In the genomic region with DNA sequence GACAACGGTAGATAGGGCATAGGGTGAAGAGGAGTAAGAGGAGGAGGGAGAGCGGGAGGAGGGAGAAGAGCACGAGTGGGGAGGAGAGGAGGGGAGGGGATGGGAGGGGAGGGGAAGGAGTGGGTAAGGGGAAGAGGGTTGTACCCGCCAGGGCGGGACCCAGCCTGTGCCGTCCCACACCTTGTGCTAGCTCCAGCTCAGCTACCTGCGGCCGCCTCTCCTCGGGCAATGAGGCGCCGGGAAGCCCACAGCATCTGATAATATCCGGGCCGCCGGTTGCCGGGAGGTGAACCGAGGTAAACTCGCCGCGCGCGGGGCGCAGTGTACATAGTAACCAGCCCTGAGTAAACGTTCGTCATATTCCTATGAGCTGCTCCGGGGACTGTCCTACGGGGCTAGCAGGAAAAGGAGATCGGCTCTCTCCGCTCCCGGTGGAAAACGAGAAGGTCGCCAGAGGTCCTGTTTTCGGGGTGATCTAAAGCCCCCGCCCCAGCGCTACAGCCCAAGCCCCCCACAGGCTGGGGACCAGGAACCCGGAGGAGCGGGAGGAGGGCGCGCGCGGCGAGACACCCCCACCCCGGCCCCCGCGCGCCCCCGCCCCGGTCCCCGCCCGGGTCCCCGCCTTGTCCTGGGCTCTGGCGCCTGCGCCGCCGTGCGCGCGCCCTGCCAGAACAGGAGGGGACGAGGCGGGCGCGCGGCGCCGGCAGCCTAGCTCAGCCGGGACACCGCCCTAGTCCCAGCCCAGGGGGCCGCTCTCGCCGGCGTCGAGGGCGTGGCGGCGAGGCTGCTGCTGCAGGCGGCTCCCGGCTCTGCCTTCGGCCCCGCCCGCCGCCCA, we compare ENCODE assay signal across 1 cellular context.
TF ChIP-seq lines count a peak whose summit lies in the region.

TSS of gene RCAN3 (plus strand) at position 669 of the 835 bp plus-strand sequence. CDS start 11,537 bp downstream, outside the sequence.

TF ChIP-seq in K562, 482 proteins besides CTCF, POLR2A, EP300 and RAD21 (continued from another document and continues in another):
- no peak for TF ChIP-seq ZBTB34 (CRISPR knock-in tag; IDR thresholded peaks at IDR 0.05)
- TF ChIP-seq E2F5 (CRISPR knock-in tag; IDR thresholded peaks at IDR 0.05), result no peak
- TF ChIP-seq ZNF280B (CRISPR knock-in tag; IDR thresholded peaks at IDR 0.05), result no peak
- no peak for TF ChIP-seq FOXP4 (CRISPR knock-in tag; IDR thresholded peaks at IDR 0.05; ENCODE audit: borderline replicate concordance)
- TF ChIP-seq U2AF2 (optimal IDR thresholded peaks at IDR 0.05; ENCODE audit: low read depth, low read length), result no peak
- no peak for TF ChIP-seq NCOA6 (IDR thresholded peaks at IDR 0.05)
- TF ChIP-seq, protein P1, sequence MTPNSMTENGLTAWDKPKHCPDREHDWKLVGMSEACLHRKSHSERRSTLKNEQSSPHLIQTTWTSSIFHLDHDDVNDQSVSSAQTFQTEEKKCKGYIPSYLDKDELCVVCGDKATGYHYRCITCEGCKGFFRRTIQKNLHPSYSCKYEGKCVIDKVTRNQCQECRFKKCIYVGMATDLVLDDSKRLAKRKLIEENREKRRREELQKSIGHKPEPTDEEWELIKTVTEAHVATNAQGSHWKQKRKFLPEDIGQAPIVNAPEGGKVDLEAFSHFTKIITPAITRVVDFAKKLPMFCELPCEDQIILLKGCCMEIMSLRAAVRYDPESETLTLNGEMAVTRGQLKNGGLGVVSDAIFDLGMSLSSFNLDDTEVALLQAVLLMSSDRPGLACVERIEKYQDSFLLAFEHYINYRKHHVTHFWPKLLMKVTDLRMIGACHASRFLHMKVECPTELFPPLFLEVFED (CRISPR knock-in tag; conservative IDR thresholded peaks at IDR 0.05), result no peak
- TF ChIP-seq SIN3A (IDR thresholded peaks at IDR 0.05; ENCODE audit: borderline replicate concordance in 2 of 2, control insufficient read depth in 1 of 2, low read depth in 2 of 2, low read length in 2 of 2), result peak in 1 of 2 experiments; percentile 69; a peak in 1 of 4 replicates
- TF ChIP-seq ZNF780A (CRISPR knock-in tag; IDR thresholded peaks at IDR 0.05), result no peak
- TF ChIP-seq, protein P2, sequence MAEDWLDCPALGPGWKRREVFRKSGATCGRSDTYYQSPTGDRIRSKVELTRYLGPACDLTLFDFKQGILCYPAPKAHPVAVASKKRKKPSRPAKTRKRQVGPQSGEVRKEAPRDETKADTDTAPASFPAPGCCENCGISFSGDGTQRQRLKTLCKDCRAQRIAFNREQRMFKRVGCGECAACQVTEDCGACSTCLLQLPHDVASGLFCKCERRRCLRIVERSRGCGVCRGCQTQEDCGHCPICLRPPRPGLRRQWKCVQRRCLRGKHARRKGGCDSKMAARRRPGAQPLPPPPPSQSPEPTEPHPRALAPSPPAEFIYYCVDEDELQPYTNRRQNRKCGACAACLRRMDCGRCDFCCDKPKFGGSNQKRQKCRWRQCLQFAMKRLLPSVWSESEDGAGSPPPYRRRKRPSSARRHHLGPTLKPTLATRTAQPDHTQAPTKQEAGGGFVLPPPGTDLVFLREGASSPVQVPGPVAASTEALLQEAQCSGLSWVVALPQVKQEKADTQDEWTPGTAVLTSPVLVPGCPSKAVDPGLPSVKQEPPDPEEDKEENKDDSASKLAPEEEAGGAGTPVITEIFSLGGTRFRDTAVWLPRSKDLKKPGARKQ (CRISPR knock-in tag; IDR thresholded peaks at IDR 0.05), result no peak
- no peak for TF ChIP-seq STAT5A (IDR thresholded peaks at IDR 0.05; ENCODE audit: borderline replicate concordance, low read length)
- peak; percentile 11 for TF ChIP-seq POLR2B (IDR thresholded peaks at IDR 0.05; ENCODE audit: low read depth, partially characterized antibody)
- TF ChIP-seq NBN (IDR thresholded peaks at IDR 0.05; ENCODE audit: low read depth), result no peak
- no peak for TF ChIP-seq POU5F1 (IDR thresholded peaks at IDR 0.05; ENCODE audit: borderline replicate concordance, low read depth, low read length, partially characterized antibody)
- TF ChIP-seq ZNF24 (IDR thresholded peaks at IDR 0.05), result no peak
- TF ChIP-seq ZKSCAN8 (CRISPR knock-in tag; IDR thresholded peaks at IDR 0.05), result no peak
- no peak for TF ChIP-seq HNRNPH1 (optimal IDR thresholded peaks at IDR 0.05; ENCODE audit: low read depth, low read length)
- no peak for TF ChIP-seq FOS (IDR thresholded peaks at IDR 0.05; ENCODE audit: extremely low read depth, insufficient read length)
- TF ChIP-seq BCL6 (CRISPR knock-in tag; IDR thresholded peaks at IDR 0.05), result no peak
- TF ChIP-seq CBFB (CRISPR knock-in tag; IDR thresholded peaks at IDR 0.05), result no peak
- TF ChIP-seq C11orf30 (IDR thresholded peaks at IDR 0.05; ENCODE audit: low read depth), result no peak
- TF ChIP-seq, protein P3, sequence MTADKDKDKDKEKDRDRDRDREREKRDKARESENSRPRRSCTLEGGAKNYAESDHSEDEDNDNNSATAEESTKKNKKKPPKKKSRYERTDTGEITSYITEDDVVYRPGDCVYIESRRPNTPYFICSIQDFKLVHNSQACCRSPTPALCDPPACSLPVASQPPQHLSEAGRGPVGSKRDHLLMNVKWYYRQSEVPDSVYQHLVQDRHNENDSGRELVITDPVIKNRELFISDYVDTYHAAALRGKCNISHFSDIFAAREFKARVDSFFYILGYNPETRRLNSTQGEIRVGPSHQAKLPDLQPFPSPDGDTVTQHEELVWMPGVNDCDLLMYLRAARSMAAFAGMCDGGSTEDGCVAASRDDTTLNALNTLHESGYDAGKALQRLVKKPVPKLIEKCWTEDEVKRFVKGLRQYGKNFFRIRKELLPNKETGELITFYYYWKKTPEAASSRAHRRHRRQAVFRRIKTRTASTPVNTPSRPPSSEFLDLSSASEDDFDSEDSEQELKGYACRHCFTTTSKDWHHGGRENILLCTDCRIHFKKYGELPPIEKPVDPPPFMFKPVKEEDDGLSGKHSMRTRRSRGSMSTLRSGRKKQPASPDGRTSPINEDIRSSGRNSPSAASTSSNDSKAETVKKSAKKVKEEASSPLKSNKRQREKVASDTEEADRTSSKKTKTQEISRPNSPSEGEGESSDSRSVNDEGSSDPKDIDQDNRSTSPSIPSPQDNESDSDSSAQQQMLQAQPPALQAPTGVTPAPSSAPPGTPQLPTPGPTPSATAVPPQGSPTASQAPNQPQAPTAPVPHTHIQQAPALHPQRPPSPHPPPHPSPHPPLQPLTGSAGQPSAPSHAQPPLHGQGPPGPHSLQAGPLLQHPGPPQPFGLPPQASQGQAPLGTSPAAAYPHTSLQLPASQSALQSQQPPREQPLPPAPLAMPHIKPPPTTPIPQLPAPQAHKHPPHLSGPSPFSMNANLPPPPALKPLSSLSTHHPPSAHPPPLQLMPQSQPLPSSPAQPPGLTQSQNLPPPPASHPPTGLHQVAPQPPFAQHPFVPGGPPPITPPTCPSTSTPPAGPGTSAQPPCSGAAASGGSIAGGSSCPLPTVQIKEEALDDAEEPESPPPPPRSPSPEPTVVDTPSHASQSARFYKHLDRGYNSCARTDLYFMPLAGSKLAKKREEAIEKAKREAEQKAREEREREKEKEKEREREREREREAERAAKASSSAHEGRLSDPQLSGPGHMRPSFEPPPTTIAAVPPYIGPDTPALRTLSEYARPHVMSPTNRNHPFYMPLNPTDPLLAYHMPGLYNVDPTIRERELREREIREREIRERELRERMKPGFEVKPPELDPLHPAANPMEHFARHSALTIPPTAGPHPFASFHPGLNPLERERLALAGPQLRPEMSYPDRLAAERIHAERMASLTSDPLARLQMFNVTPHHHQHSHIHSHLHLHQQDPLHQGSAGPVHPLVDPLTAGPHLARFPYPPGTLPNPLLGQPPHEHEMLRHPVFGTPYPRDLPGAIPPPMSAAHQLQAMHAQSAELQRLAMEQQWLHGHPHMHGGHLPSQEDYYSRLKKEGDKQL (CRISPR knock-in tag; IDR thresholded peaks at IDR 0.05; ENCODE audit: borderline replicate concordance), result no peak
- TF ChIP-seq TAF15 (IDR thresholded peaks at IDR 0.05; ENCODE audit: low read depth, low read length), result no peak
- no peak; a peak in 1 of 4 replicates for TF ChIP-seq TRIM24 (IDR thresholded peaks at IDR 0.05)
- TF ChIP-seq EHMT2 (IDR thresholded peaks at IDR 0.05), result no peak
- TF ChIP-seq, protein P4, sequence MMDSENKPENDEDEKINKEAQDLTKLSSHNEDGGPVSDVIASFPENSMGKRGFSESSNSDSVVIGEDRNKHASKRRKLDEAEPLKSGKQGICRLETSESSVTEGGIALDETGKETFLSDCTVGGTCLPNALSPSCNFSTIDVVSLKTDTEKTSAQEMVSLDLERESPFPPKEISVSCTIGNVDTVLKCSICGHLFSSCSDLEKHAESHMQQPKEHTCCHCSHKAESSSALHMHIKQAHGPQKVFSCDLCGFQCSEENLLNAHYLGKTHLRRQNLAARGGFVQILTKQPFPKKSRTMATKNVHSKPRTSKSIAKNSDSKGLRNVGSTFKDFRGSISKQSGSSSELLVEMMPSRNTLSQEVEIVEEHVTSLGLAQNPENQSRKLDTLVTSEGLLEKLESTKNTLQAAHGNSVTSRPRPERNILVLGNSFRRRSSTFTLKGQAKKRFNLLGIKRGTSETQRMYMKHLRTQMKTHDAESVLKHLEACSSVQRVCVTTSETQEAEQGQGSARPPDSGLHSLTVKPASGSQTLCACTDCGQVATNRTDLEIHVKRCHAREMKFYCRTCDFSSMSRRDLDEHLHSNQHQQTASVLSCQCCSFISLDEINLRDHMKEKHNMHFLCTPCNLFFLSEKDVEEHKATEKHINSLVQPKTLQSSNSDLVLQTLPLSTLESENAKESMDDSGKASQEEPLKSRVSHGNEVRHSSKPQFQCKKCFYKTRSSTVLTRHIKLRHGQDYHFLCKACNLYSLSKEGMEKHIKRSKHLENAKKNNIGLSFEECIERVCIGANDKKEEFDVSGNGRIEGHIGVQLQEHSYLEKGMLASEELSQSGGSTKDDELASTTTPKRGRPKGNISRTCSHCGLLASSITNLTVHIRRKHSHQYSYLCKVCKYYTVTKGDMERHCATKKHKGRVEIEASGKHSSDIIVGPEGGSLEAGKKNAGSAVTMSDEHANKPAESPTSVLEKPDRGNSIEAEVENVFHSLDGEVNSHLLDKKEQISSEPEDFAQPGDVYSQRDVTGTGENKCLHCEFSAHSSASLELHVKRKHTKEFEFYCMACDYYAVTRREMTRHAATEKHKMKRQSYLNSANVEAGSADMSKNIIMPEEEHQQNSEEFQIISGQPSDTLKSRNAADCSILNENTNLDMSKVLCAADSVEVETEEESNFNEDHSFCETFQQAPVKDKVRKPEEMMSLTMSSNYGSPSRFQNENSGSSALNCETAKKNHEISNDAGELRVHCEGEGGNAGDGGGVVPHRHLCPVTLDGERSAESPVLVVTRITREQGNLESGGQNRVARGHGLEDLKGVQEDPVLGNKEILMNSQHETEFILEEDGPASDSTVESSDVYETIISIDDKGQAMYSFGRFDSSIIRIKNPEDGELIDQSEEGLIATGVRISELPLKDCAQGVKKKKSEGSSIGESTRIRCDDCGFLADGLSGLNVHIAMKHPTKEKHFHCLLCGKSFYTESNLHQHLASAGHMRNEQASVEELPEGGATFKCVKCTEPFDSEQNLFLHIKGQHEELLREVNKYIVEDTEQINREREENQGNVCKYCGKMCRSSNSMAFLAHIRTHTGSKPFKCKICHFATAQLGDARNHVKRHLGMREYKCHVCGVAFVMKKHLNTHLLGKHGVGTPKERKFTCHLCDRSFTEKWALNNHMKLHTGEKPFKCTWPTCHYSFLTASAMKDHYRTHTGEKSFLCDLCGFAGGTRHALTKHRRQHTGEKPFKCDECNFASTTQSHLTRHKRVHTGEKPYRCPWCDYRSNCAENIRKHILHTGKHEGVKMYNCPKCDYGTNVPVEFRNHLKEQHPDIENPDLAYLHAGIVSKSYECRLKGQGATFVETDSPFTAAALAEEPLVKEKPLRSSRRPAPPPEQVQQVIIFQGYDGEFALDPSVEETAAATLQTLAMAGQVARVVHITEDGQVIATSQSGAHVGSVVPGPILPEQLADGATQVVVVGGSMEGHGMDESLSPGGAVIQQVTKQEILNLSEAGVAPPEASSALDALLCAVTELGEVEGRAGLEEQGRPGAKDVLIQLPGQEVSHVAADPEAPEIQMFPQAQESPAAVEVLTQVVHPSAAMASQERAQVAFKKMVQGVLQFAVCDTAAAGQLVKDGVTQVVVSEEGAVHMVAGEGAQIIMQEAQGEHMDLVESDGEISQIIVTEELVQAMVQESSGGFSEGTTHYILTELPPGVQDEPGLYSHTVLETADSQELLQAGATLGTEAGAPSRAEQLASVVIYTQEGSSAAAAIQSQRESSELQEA (IDR thresholded peaks at IDR 0.05; ENCODE audit: low read depth), result no peak
- no peak for TF ChIP-seq RBM14 (IDR thresholded peaks at IDR 0.05; ENCODE audit: borderline replicate concordance, insufficient read depth, low read depth, low read length)
- TF ChIP-seq ZNF282 (CRISPR knock-in tag; IDR thresholded peaks at IDR 0.05), result no peak
- TF ChIP-seq XRCC5 (IDR thresholded peaks at IDR 0.05; ENCODE audit: low read depth, low read length), result no peak
